Comparison of ENCODE assay signal across 1 cellular context in genomic region chr6:13661647-13662046, GRCh38.
A peak's percentile ranks its signal among the peaks of the same experiment; 100 is the strongest.
TF ChIP-seq lines count a peak whose summit lies in the region.

No MANE protein-coding gene starts in this region.

TF ChIP-seq in H1, 55 proteins besides CTCF, POLR2A, EP300 and RAD21:
- TF ChIP-seq BCL11A (IDR thresholded peaks at IDR 0.05; ENCODE audit: low read depth in 2 of 2, low read length in 2 of 2) (no peak), POLR2AphosphoS5 (IDR thresholded peaks at IDR 0.05; ENCODE audit: low read depth, low read length) (no peak), RFX5 (IDR thresholded peaks at IDR 0.05; ENCODE audit: borderline replicate concordance, low read depth, low read length) (peak; percentile 67; the same call in 1 of the 2 replicates), TAF7 (optimal IDR thresholded peaks at IDR 0.05; ENCODE audit: borderline replicate concordance, low read depth, low read length) (no peak), CHD1 (IDR thresholded peaks at IDR 0.05; ENCODE audit: low read depth, low read length) (no peak), KDM1A (IDR thresholded peaks at IDR 0.05; ENCODE audit: borderline replicate concordance, low read length) (no peak)
- TF ChIP-seq, protein P1, sequence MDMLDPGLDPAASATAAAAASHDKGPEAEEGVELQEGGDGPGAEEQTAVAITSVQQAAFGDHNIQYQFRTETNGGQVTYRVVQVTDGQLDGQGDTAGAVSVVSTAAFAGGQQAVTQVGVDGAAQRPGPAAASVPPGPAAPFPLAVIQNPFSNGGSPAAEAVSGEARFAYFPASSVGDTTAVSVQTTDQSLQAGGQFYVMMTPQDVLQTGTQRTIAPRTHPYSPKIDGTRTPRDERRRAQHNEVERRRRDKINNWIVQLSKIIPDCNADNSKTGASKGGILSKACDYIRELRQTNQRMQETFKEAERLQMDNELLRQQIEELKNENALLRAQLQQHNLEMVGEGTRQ (IDR thresholded peaks at IDR 0.05; ENCODE audit: low read length), result no peak
- TF ChIP-seq, protein P2, sequence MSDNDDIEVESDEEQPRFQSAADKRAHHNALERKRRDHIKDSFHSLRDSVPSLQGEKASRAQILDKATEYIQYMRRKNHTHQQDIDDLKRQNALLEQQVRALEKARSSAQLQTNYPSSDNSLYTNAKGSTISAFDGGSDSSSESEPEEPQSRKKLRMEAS (IDR thresholded peaks at IDR 0.05), result no peak
